In genomic region chr3:150372320-150373118, GRCh38 we compare ENCODE assay signal across 9 cellular contexts. TPM values are rescaled to one million over a fixed set of nuclear protein-coding genes. Genes with fewer than 3 reads are reported as not detected.
A peak's percentile ranks its signal among the peaks of the same experiment; 100 is the strongest.
DNase-seq lines count a peak whose midpoint lies in the region; ATAC-seq and TF ChIP-seq lines count a peak whose summit lies in the region.
"Had no signal": no experiment of that assay in that cellular context is flagged by ENCODE, and none has a peak within 500 bp of the region (broad histone marks: within the 10 kb centered on the region; RNA-seq: fewer than 3 reads in every experiment).

No MANE protein-coding gene starts in this region.

- DNase-seq in HCT116 (ENCODE audit: low read depth, low spot score) (no peak), kidney tubule cell (ENCODE audit: low spot score) (peak; percentile 32), NCI-H146 treated with DMSO at 0.1 percent for 48 hours (lab: John Stamatoyannopoulos, UW; ENCODE audit: unreplicated experiment) (no peak), testis (no peak), NCI-H2227 treated with DMSO at 0.1 percent for 48 hours (lab: John Stamatoyannopoulos, UW) (no peak)
- no peak for DNase-seq in activated CD8-positive, alpha-beta memory T cell treated with anti-CD3 and anti-CD28 coated beads, Interleukin-2, amount 50 U/mL, for 48 hours
- DNase-seq: NCI-H524 had no signal

- no peak for TF ChIP-seq POLR2A in HCT116 (IDR thresholded peaks at IDR 0.05; ENCODE audit: borderline replicate concordance, extremely low read depth, insufficient read depth, insufficient read length)
- no peak for TF ChIP-seq POLR2A in testis (IDR thresholded peaks at IDR 0.05)

- H3K9me2 ChIP-seq in HCT116 (ENCODE audit: insufficient read depth): no peaks in the 10 kb centered on the region

- intact Hi-C loops in HCT116 (cut with micrococcal nuclease): loop anchor here (5.0 kb wide), 1 partner anchor 35 kb away; the partner anchor contains the start of gene TSC22D2
- intact Hi-C loops in testis (cut with DNase I; ENCODE audit: low total_unique reads): no loop called here

- RAD21 ChIA-PET in HCT116 (lab: Charles Lee; ENCODE audit: low non-redundant PET in 1 of 2, low total read pairs in 2 of 2, uncharacterized antibody in 2 of 2, unreplicated experiment in 2 of 2): interaction anchor here in 1 of 2 experiments (0.9 kb wide), 1 partner anchor 134 kb away, joined by 3 read pairs; no protein-coding TSS in a partner anchor

- 49 to 62% methylated on average over 3 of the region's 3 CpGs for WGBS in testis, 2 donors

- H3K9me3 ChIP-seq in HCT116 (ENCODE audit: control insufficient read depth in 1 of 2, insufficient read depth in 1 of 2, low read depth in 1 of 2, low read length in 2 of 2) (no peaks in the 10 kb centered on the region), testis (no peaks in the 10 kb centered on the region)

- peak overlapping the region; percentile 90 for H3K27ac ChIP-seq in ACC112 (ENCODE audit: low read depth, low read length)
- H3K27ac ChIP-seq in HCT116 (ENCODE audit: low read depth, low read length): peak overlapping the region; percentile 66; the same call in 1 of the 2 replicates
- peak overlapping the region; percentile 1; the same call in 1 of the 2 replicates for H3K27ac ChIP-seq in VCaP
- peak overlapping the region in 1 of 2 donors; percentile 57 for H3K27ac ChIP-seq in testis

- peak; percentile 5 to 50 (median 33); a peak in 5 of 6 replicates for TF ChIP-seq CTCF in HCT116 (IDR thresholded peaks at IDR 0.05 in 2 of 3, conservative IDR thresholded peaks at IDR 0.05 in 1 of 3; ENCODE audit: borderline replicate concordance in 1 of 3, insufficient read depth in 1 of 3, low read depth in 2 of 3, low read length in 2 of 3)
- peak; percentile 54 for TF ChIP-seq CTCF in VCaP (conservative IDR thresholded peaks at IDR 0.05)
- TF ChIP-seq CTCF in testis (IDR thresholded peaks at IDR 0.05): no peak

- no peaks in the 10 kb centered on the region for H3K27me3 ChIP-seq in ACC112 (ENCODE audit: insufficient read depth, low read length)
- no peaks in the 10 kb centered on the region for H3K27me3 ChIP-seq in HCT116 (ENCODE audit: insufficient read depth, low read length)
- no peaks in the 10 kb centered on the region for H3K27me3 ChIP-seq in testis

- no peak overlapping the region for H3K9ac ChIP-seq in HCT116 (ENCODE audit: low read length)

- H3K4me1 ChIP-seq in ACC112 (ENCODE audit: control insufficient read depth, insufficient read depth, low read length, unreplicated experiment): peaks cover 51% of the 10 kb centered on the region
- peaks cover 36 to 53% of the 10 kb centered on the region in 2 experiments for H3K4me1 ChIP-seq in HCT116 (ENCODE audit: control insufficient read depth in 1 of 2, insufficient read depth in 2 of 2, low read length in 2 of 2)
- no peaks in the 10 kb centered on the region for H3K4me1 ChIP-seq in testis

- CTCF ChIA-PET in HCT116 (lab: Charles Lee): interaction anchor here (1.0 to 2.0 kb wide), 2 partner anchors 24 to 36 kb away, joined by 3 to 4 read pairs; partner anchors contain the start of gene TSC22D2

- H3K36me3 ChIP-seq in ACC112 (ENCODE audit: insufficient read depth, low read length): no peaks in the 10 kb centered on the region
- no peaks in the 10 kb centered on the region for H3K36me3 ChIP-seq in HCT116 (ENCODE audit: control insufficient read depth in 1 of 2, insufficient read depth in 2 of 2, low read length in 2 of 2)
- H3K36me3 ChIP-seq in testis (ENCODE audit: low read depth, missing control alignments): no peaks in the 10 kb centered on the region

- H2AFZ ChIP-seq in ACC112 (ENCODE audit: low read length, unreplicated experiment) (no peak overlapping the region), HCT116 (ENCODE audit: low read depth, low read length, poor library complexity, severe bottlenecking) (peak overlapping the region; percentile 51)

- H3K4me3 ChIP-seq in ACC112 (ENCODE audit: low read depth, low read length) (peak overlapping the region; percentile 81), HCT116 (replicated peaks in 1 of 2; ENCODE audit: low read depth in 1 of 2, low read length in 2 of 2) (peak overlapping the region in 1 of 2 experiments; percentile 57; a peak in 1 of 4 replicates), testis (no peak overlapping the region)

- H3K79me2 ChIP-seq in ACC112 (ENCODE audit: control insufficient read depth, insufficient read depth, low read length, unreplicated experiment): peaks cover 10% of the 10 kb centered on the region
- no peaks in the 10 kb centered on the region for H3K79me2 ChIP-seq in HCT116 (ENCODE audit: insufficient read depth, low read length)

- POLR2A ChIA-PET in HCT116 (lab: Charles Lee): interaction anchor here (1.0 kb wide), 1 partner anchor 36 kb away, joined by 3 read pairs; the partner anchor contains the start of gene TSC22D2

- H3K4me2 ChIP-seq in HCT116 (ENCODE audit: low read length): peak overlapping the region; percentile 76

- H4K20me1 ChIP-seq in HCT116 (ENCODE audit: insufficient read depth): no peaks in the 10 kb centered on the region

- peak; percentile 9; the same call in 1 of the 2 replicates for TF ChIP-seq RAD21 in HCT116 (IDR thresholded peaks at IDR 0.05; ENCODE audit: low read depth)

- no TSS peak for BruUV-seq in HCT116 (replicated peaks; lab: Mats Ljungman, UMichigan)

- peak; percentile 35 for ATAC-seq in HCT116

TF ChIP-seq in HCT116, 20 proteins besides CTCF, POLR2A, EP300 and RAD21 (continues in another document):
- TF ChIP-seq SIN3A (IDR thresholded peaks at IDR 0.05; ENCODE audit: low read depth): no peak
- no peak for TF ChIP-seq MAX (IDR thresholded peaks at IDR 0.05)
- no peak for TF ChIP-seq FOSL1 (IDR thresholded peaks at IDR 0.05; ENCODE audit: low read depth)
- no peak for TF ChIP-seq ELF1 (IDR thresholded peaks at IDR 0.05; ENCODE audit: borderline replicate concordance, low read depth)
- TF ChIP-seq SRF (IDR thresholded peaks at IDR 0.05; ENCODE audit: low read depth): no peak
- TF ChIP-seq EGR1 (IDR thresholded peaks at IDR 0.05; ENCODE audit: low read depth): no peak
- no peak for TF ChIP-seq YY1 (IDR thresholded peaks at IDR 0.05; ENCODE audit: extremely low read depth, insufficient replicate concordance, low read depth, low read length)
- TF ChIP-seq REST (IDR thresholded peaks at IDR 0.05; ENCODE audit: low read depth): no peak
- TF ChIP-seq POLR2AphosphoS5 (IDR thresholded peaks at IDR 0.05; ENCODE audit: low read depth, low read length): no peak
- TF ChIP-seq JUND (IDR thresholded peaks at IDR 0.05): no peak
- TF ChIP-seq EZH2 (IDR thresholded peaks at IDR 0.05): no peak
- no peak for TF ChIP-seq CBX3 (IDR thresholded peaks at IDR 0.05; ENCODE audit: low read depth)
- TF ChIP-seq CEBPB (IDR thresholded peaks at IDR 0.05; ENCODE audit: low read depth): no peak
- TF ChIP-seq ATF3 (IDR thresholded peaks at IDR 0.05): no peak
- TF ChIP-seq EZH2phosphoT487 (IDR thresholded peaks at IDR 0.05; ENCODE audit: borderline replicate concordance): no peak
- TF ChIP-seq SP1 (IDR thresholded peaks at IDR 0.05; ENCODE audit: low read depth): no peak

RNA-seq across cellular contexts. Expression of gene TSC22D2, which starts 35.6 kb away (rescaled TPM):
- total RNA-seq in HCT116 (2021; ENCODE audit: unreplicated experiment) (20.0 TPM), testis (10 to 100 TPM; 37.7 to 43.7 TPM)
- 10.4 and 11.7 TPM in 2 replicates for polyA plus RNA-seq in HCT116 (2012)
- polyA plus RNA-seq in testis (ENCODE audit: insufficient read depth, low read depth, low replicate concordance): 47.0 TPM

Comparison
In these comparisons a context has a peak if more than half of its experiments do, and no peak if none do; other contexts are left out.
1. CTCF ChIP-seq: peak in HCT116 (3 of 3) and VCaP (single experiment); none in testis (0 of 3).